Comparison of ENCODE assay signal across 21 cellular contexts in the genomic region with DNA sequence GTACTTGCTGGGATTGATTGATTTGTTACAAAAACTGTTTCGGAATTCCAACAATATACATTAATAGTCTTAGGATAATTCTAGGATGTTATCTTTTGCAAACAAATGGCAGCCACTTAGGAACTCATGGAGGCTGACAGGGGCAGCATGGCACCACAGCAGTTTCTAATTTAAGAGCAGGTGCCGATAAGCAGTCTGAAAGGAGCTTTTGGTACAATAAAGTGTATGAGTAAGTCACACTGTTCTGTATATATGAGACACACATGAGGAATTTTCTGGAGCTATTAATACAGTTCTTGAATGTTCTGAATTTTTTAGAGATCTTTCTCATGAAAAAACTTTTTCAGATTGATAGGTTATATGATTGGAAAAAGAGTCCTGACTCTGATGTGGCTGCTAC. TPM values are rescaled to one million over a fixed set of nuclear protein-coding genes. Genes with fewer than 3 reads are reported as not detected.
DNase-seq lines count a peak whose midpoint lies in the region; ATAC-seq and TF ChIP-seq lines count a peak whose summit lies in the region.
"Had no signal": no experiment of that assay in that cellular context is flagged by ENCODE, and none has a peak within 500 bp of the region (broad histone marks: within the 10 kb centered on the region; RNA-seq: fewer than 3 reads in every experiment).

No MANE protein-coding gene starts in this region.

- H3K4me1 ChIP-seq in left ventricle myocardium inferior: peaks cover 37% of the 10 kb centered on the region
- H3K4me1 ChIP-seq: upper lobe of left lung had no signal

- H3K27me3 ChIP-seq in left ventricle myocardium inferior (ENCODE audit: low read depth): no peaks in the 10 kb centered on the region
- H3K27me3 ChIP-seq: upper lobe of left lung had no signal

- H3K4me3 ChIP-seq in astrocyte of the spinal cord (ENCODE audit: low read depth, low read length): no peak overlapping the region
- peak overlapping the region; percentile 28 for H3K4me3 ChIP-seq in left ventricle myocardium inferior
- H3K4me3 ChIP-seq: K562, upper lobe of left lung had no signal

- peak overlapping the region; percentile 70 for H3K27ac ChIP-seq in left ventricle myocardium inferior (replicated peaks)
- H3K27ac ChIP-seq: upper lobe of left lung had no signal

- H3K36me3 ChIP-seq in left ventricle myocardium inferior: peaks cover 58% of the 10 kb centered on the region

- in situ Hi-C loops in astrocyte of the spinal cord (cut with HindIII; ENCODE audit: low sequenced_read_pairs): no loop called here

- H3K9me3 ChIP-seq in left ventricle myocardium inferior (replicated peaks): no peaks in the 10 kb centered on the region
- H3K9me3 ChIP-seq: upper lobe of left lung had no signal

- ATAC-seq in Right ventricle myocardium inferior (peak; percentile 69), HG02840 (IDR thresholded peaks at IDR 0.05; ENCODE audit: low FRiP score, unreplicated experiment) (no peak), HG03108 (IDR thresholded peaks at IDR 0.05; ENCODE audit: unreplicated experiment) (no peak)
- ATAC-seq: K562, T-helper 17 cell had no signal

- intact Hi-C loops in Right ventricle myocardium inferior (cut with DNase I) (no loop called here), cardiac septum (cut with DNase I) (no loop called here), left ventricle myocardium inferior (cut with micrococcal nuclease) (no loop called here)

- TF ChIP-seq CTCF in astrocyte of the spinal cord (IDR thresholded peaks at IDR 0.05; ENCODE audit: low read depth, low read length): no peak
- TF ChIP-seq CTCF in left ventricle myocardium inferior (IDR thresholded peaks at IDR 0.05; ENCODE audit: borderline replicate concordance): no peak

- DNase-seq in Right ventricle myocardium inferior (ENCODE audit: missing footprints) (no peak), cardiac septum (ENCODE audit: low spot score) (no peak), astrocyte of the spinal cord (ENCODE audit: low read depth, low spot score) (peak; percentile 45), left ventricle myocardium inferior (no peak), HuH-7 (ENCODE audit: low spot score) (no peak)
- no peak for DNase-seq in activated CD4-positive, alpha-beta T cell treated with anti-CD3 and anti-CD28 coated beads for 48 hours
- DNase-seq: activated CD4-positive, CD25-positive, alpha-beta regulatory T cell; activated effector memory CD4-positive, alpha-beta T cell treated with anti-CD3 and anti-CD28 coated beads, Interleukin-2, amount 50 U/mL, for 16 hours; aorta; CD4-positive, alpha-beta memory T cell; cortex of kidney; DND-41; NCI-H1092; NCI-H510A treated with DMSO at 0.1 percent for 48 hours; nephron progenitor cell; stimulated activated naive CD4-positive, alpha-beta T cell treated with Interleukin-2 at 50 U/mL for 16 hours; T-helper 17 cell; upper lobe of left lung had no signal

RNA-seq across cellular contexts. Expression of gene EIF5B, which starts 52.2 kb away (rescaled TPM):
- total RNA-seq in Right ventricle myocardium inferior (90.8 TPM), cardiac septum (105 TPM), left ventricle myocardium inferior (87.0 TPM)

RNA-seq across cellular contexts. Expression of gene TXNDC9, which starts 53.2 kb away (rescaled TPM):
- total RNA-seq in Right ventricle myocardium inferior (19.8 TPM), cardiac septum (24.8 TPM), left ventricle myocardium inferior (20.6 TPM)
